ENCODE assay signal across 1 cellular context in the genomic region with DNA sequence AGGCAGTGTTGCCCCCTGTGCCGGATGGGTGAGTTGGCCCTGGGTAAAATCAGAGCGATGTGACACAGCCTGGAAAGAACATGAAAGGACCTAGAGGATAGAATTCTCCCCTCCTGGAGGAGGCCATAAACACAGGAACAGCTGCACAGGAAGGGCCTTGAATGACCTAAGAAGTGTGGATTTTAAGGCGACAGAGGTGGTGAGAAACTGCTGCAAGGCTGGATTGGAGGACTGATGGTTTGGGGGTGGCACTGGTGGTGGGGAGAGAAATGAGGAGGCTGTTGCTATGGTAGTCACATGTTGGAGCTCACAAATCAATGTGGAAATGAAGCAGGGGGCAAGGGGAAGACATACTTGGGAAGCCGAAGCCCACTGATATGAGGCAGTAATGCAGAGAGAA.
TF ChIP-seq lines count a peak whose summit lies in the region.

No MANE protein-coding gene starts in this region.

TF ChIP-seq in IMR-90, 13 proteins besides CTCF, POLR2A, EP300 and RAD21 (continued from another document):
- TF ChIP-seq SMC3 (IDR thresholded peaks at IDR 0.05; ENCODE audit: low read depth, low read length) (no peak), MAZ (IDR thresholded peaks at IDR 0.05; ENCODE audit: borderline replicate concordance, low read depth, low read length) (no peak; the same call in 1 of the 2 replicates), RFX5 (IDR thresholded peaks at IDR 0.05; ENCODE audit: low read depth, low read length) (no peak), BHLHE40 (IDR thresholded peaks at IDR 0.05; ENCODE audit: low read depth, low read length) (no peak), NFE2L2 (IDR thresholded peaks at IDR 0.05; ENCODE audit: low read depth, low read length) (no peak)
